In the genomic region with DNA sequence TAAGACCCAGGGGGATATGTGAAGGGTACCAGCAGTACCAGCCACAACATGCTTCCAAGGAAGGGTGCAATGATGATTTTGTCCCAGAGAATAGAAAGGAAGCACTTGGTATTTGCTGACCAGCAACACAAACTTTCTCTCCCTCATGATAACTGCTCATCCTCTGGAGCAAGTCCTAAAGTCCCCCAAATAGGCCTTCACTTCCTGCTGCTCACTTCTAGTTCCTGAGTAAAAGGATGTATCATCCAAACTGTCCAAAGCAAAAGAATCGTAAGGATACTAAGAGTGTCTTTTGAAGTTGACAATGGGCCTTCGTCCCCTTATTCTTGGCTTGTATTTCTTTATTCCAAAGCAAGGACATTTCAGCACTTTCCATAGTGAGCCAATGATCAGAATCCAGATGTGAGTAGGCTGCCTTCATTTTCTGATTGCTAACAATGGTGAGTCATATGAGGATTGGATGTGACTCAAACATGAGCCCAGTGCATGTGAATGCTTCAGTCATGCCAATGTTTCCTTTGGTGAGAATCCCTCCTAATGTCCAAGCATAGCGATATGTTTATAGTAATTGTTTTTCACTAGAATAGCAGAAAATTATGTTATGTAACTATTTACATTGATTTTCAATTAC, we compare ENCODE assay signal across 13 cellular contexts.
A peak's percentile ranks its signal among the peaks of the same experiment; 100 is the strongest.
DNase-seq lines count a peak whose midpoint lies in the region; ATAC-seq, FAIRE-seq and TF ChIP-seq lines count a peak whose summit lies in the region.
"Had no signal": no experiment of that assay in that cellular context is flagged by ENCODE, and none has a peak within 500 bp of the region (broad histone marks: within the 10 kb centered on the region; RNA-seq: fewer than 3 reads in every experiment).

No MANE protein-coding gene starts in this region.

- H3K79me2 ChIP-seq in ACC112 (ENCODE audit: control insufficient read depth, insufficient read depth, low read length, unreplicated experiment): no peaks in the 10 kb centered on the region
- no peaks in the 10 kb centered on the region for H3K79me2 ChIP-seq in endothelial cell of umbilical vein (ENCODE audit: control insufficient read depth, insufficient read depth, low read length)
- no peaks in the 10 kb centered on the region for H3K79me2 ChIP-seq in HepG2 (ENCODE audit: insufficient read depth, low read length)

- H3K9ac ChIP-seq in endothelial cell of umbilical vein (replicated peaks; ENCODE audit: extremely low read depth, insufficient read depth, low read length) (no peak overlapping the region), mesenchymal stem cell (ENCODE audit: low read length) (peak overlapping the region; percentile 62), HepG2 (ENCODE audit: insufficient read depth, low read depth, low read length) (no peak overlapping the region)
- H3K9ac ChIP-seq: KMS-11 had no signal

- in situ Hi-C loops in HepG2 (cut with HindIII; ENCODE audit: extremely low pct_ligation_motif_present, low pct_unique_long_range_greater_than_20kb): no loop called here

- FAIRE-seq in endothelial cell of umbilical vein (lab: Jason Lieb, UNC) (no peak), HepG2 (lab: Jason Lieb, UNC) (no peak)

- H3K18ac ChIP-seq in mesenchymal stem cell (ENCODE audit: low read depth in 1 of 2, low read length in 2 of 2): no peak overlapping the region

- H4K20me1 ChIP-seq in endothelial cell of umbilical vein (replicated peaks; ENCODE audit: control insufficient read depth, extremely low read depth, insufficient read depth, low read length): no peaks in the 10 kb centered on the region
- no peaks in the 10 kb centered on the region for H4K20me1 ChIP-seq in HepG2 (ENCODE audit: insufficient read depth, low read length)

- 89% methylated on average over 2 of the region's 3 CpGs for WGBS in mesenchymal stem cell
- WGBS in HepG2 (ENCODE audit: low lambda C conversion rate): 46% methylated on average over 3 of the region's 3 CpGs

- no peak overlapping the region for H2AK5ac ChIP-seq in mesenchymal stem cell (ENCODE audit: low read length, severe bottlenecking)

- H3K4me3 ChIP-seq in ACC112 (ENCODE audit: low read depth, low read length) (no peak overlapping the region), endothelial cell of umbilical vein (replicated peaks in 1 of 3; ENCODE audit: insufficient read depth in 1 of 3, low read depth in 1 of 3, low read length in 3 of 3) (no peak overlapping the region), mesenchymal stem cell (ENCODE audit: insufficient read depth in 1 of 2, low read depth in 1 of 2, low read length in 2 of 2) (no peak overlapping the region), HepG2 (replicated peaks in 1 of 3; ENCODE audit: insufficient read depth in 1 of 3, low read depth in 2 of 3, low read length in 3 of 3) (no peak overlapping the region)

- TF ChIP-seq RAD21 in HepG2 (CRISPR knock-in tag; IDR thresholded peaks at IDR 0.05): no peak

- no peaks in the 10 kb centered on the region for H3K9me1 ChIP-seq in endothelial cell of umbilical vein (replicated peaks; ENCODE audit: control insufficient read depth, extremely low read depth, insufficient read depth, low read length)

- intact Hi-C loops in endothelial cell of umbilical vein (cut with micrococcal nuclease) (no loop called here), HepG2 (cut with micrococcal nuclease; ENCODE audit: unreplicated experiment) (loop anchor here (5.0 kb wide), 1 partner anchor 1430 kb away; no protein-coding TSS in a partner anchor)

- CTCF ChIA-PET in endothelial cell of umbilical vein (lab: Charles Lee) (no interaction called here), HepG2 (lab: Yijun Ruan, JAX; ENCODE audit: low intra/inter-chr PET ratio, low total read pairs) (no interaction called here)

- H3K36me3 ChIP-seq in ACC112 (ENCODE audit: insufficient read depth, low read length): no peaks in the 10 kb centered on the region
- no peaks in the 10 kb centered on the region for H3K36me3 ChIP-seq in endothelial cell of umbilical vein (ENCODE audit: control insufficient read depth in 2 of 2, extremely low read depth in 1 of 2, insufficient read depth in 2 of 2, low read length in 2 of 2)
- H3K36me3 ChIP-seq in mesenchymal stem cell (ENCODE audit: control insufficient read depth in 1 of 2, insufficient read depth in 2 of 2, low read depth in 1 of 2, low read length in 2 of 2): no peaks in the 10 kb centered on the region
- H3K36me3 ChIP-seq in HepG2 (replicated peaks in 1 of 2; ENCODE audit: control insufficient read depth in 1 of 2, insufficient read depth in 2 of 2, low read length in 2 of 2): no peaks in the 10 kb centered on the region

- H2BK5ac ChIP-seq in mesenchymal stem cell (ENCODE audit: low read depth, low read length, poor library complexity, severe bottlenecking): no peak overlapping the region

- H2BK120ac ChIP-seq in mesenchymal stem cell (ENCODE audit: low read depth, low read length): no peak overlapping the region

- no TSS peak for BruUV-seq in endothelial cell of umbilical vein (replicated peaks; lab: Mats Ljungman, UMichigan)
- BruUV-seq in HepG2 (replicated peaks; lab: Mats Ljungman, UMichigan): no TSS peak

- H3K4me2 ChIP-seq in endothelial cell of umbilical vein (ENCODE audit: insufficient read depth, low read length) (no peak overlapping the region), mesenchymal stem cell (ENCODE audit: low read length, poor library complexity, severe bottlenecking) (no peak overlapping the region), HepG2 (ENCODE audit: low read depth, low read length) (no peak overlapping the region)
- H3K4me2 ChIP-seq: KMS-11 had no signal

- no peak overlapping the region for H2BK15ac ChIP-seq in mesenchymal stem cell (ENCODE audit: low read depth, poor library complexity, severe bottlenecking)

- H3K27me3 ChIP-seq in ACC112 (ENCODE audit: insufficient read depth, low read length) (no peaks in the 10 kb centered on the region), endothelial cell of umbilical vein (ENCODE audit: control insufficient read depth in 2 of 2, insufficient read depth in 2 of 2, low read length in 2 of 2) (no peaks in the 10 kb centered on the region), mesenchymal stem cell (ENCODE audit: control insufficient read depth in 1 of 2, insufficient read depth in 1 of 2, low read length in 2 of 2) (no peaks in the 10 kb centered on the region), HepG2 (ENCODE audit: control insufficient read depth in 1 of 2, insufficient read depth in 2 of 2, low read length in 2 of 2) (no peaks in the 10 kb centered on the region; a peak in 1 of 5 replicates)

- H3K14ac ChIP-seq in mesenchymal stem cell (ENCODE audit: low read length in 2 of 2): no peak overlapping the region

- H3K23ac ChIP-seq in mesenchymal stem cell (ENCODE audit: low read length in 2 of 2): no peak overlapping the region

- no peak for TF ChIP-seq CTCF in endothelial cell of umbilical vein (IDR thresholded peaks at IDR 0.05; ENCODE audit: extremely low read depth in 1 of 2, insufficient read depth in 1 of 2, low read depth in 1 of 2, low read length in 2 of 2)
- TF ChIP-seq CTCF in HepG2 (CRISPR knock-in tag; IDR thresholded peaks at IDR 0.05): no peak

- H2BK12ac ChIP-seq in mesenchymal stem cell (ENCODE audit: low read length in 2 of 2): no peak overlapping the region

- DNase-seq in HT1080 (ENCODE audit: low read depth) (peak; percentile 72), endothelial cell of umbilical vein (ENCODE audit: low read depth, low spot score) (peak; percentile 7), mesenchymal stem cell (peak; percentile 78), HepG2 (ENCODE audit: low spot score) (no peak), HUDEP-2 (lab: John Stamatoyannopoulos, UW; ENCODE audit: unreplicated experiment in 76 of 76) (no peak), NCI-H1436 treated with DMSO at 0.1 percent for 48 hours (lab: John Stamatoyannopoulos, UW) (no peak)
- DNase-seq: activated CD4-positive, alpha-beta memory T cell treated with anti-CD3 and anti-CD28 coated beads, Interleukin-2, amount 10 ng/mL, durations not matched to agents 7 days and 5 days; activated naive CD8-positive, alpha-beta T cell treated with anti-CD3 and anti-CD28 coated beads, Interleukin-2, amount 50 U/mL, for 24 hours; CD4-positive, CD25-positive, alpha-beta regulatory T cell had no signal

- dilution Hi-C loops in endothelial cell of umbilical vein (cut with MboI; ENCODE audit: extremely low pct_ligation_motif_present, low sequenced_read_pairs): no loop called here

- peaks cover 24% of the 10 kb centered on the region for H3K4me1 ChIP-seq in ACC112 (ENCODE audit: control insufficient read depth, insufficient read depth, low read length, unreplicated experiment)
- no peaks in the 10 kb centered on the region for H3K4me1 ChIP-seq in endothelial cell of umbilical vein (ENCODE audit: control insufficient read depth, extremely low read depth, insufficient read depth, low read length)
- H3K4me1 ChIP-seq in mesenchymal stem cell (ENCODE audit: control insufficient read depth, insufficient read depth, low read depth, low read length): no peaks in the 10 kb centered on the region
- no peaks in the 10 kb centered on the region for H3K4me1 ChIP-seq in HepG2 (ENCODE audit: insufficient read depth, low read length)

- H4K91ac ChIP-seq in mesenchymal stem cell (ENCODE audit: low read length): no peak overlapping the region

- TF ChIP-seq EP300 in HepG2 (IDR thresholded peaks at IDR 0.05; ENCODE audit: low read depth in 2 of 2, low read length in 2 of 2): no peak
- no peak for TF ChIP-seq EP300 in HepG2 (CRISPR knock-in tag; IDR thresholded peaks at IDR 0.05; ENCODE audit: borderline replicate concordance)

- ATAC-seq in GM18909 (IDR thresholded peaks at IDR 0.05; ENCODE audit: poor library complexity, unreplicated experiment) (no peak), HepG2 (no peak)
- ATAC-seq: activated naive CD8-positive, alpha-beta T cell treated with anti-CD3 and anti-CD28 coated beads, Interleukin-2, amount 50 U/mL, for 24 hours had no signal

- POLR2A ChIA-PET in endothelial cell of umbilical vein (lab: Charles Lee): no interaction called here
- POLR2A ChIA-PET in HepG2 (lab: Yijun Ruan, JAX): no interaction called here

- no peaks in the 10 kb centered on the region for H3K9me3 ChIP-seq in endothelial cell of umbilical vein (replicated peaks; ENCODE audit: control insufficient read depth, insufficient read depth, low read length)
- no peaks in the 10 kb centered on the region for H3K9me3 ChIP-seq in mesenchymal stem cell (ENCODE audit: control insufficient read depth, low read length)
- no peaks in the 10 kb centered on the region for H3K9me3 ChIP-seq in HepG2 (ENCODE audit: low read length)

- TF ChIP-seq POLR2A in endothelial cell of umbilical vein (IDR thresholded peaks at IDR 0.05; ENCODE audit: low read depth, low read length) (no peak), HepG2 (IDR thresholded peaks at IDR 0.05; ENCODE audit: insufficient read depth in 1 of 2, low read depth in 2 of 2, low read length in 2 of 2) (no peak)

- H3K79me1 ChIP-seq in mesenchymal stem cell (replicated peaks; ENCODE audit: low read length, poor library complexity, severe bottlenecking): no peaks in the 10 kb centered on the region

- H2AFZ ChIP-seq in ACC112 (ENCODE audit: low read length, unreplicated experiment) (peak overlapping the region; percentile 33), endothelial cell of umbilical vein (ENCODE audit: low read depth, low read length) (no peak overlapping the region), mesenchymal stem cell (ENCODE audit: low read depth, low read length) (no peak overlapping the region), HepG2 (ENCODE audit: low read length) (no peak overlapping the region)

- peak overlapping the region; percentile 54 for H3K27ac ChIP-seq in ACC112 (ENCODE audit: low read depth, low read length)
- no peak overlapping the region for H3K27ac ChIP-seq in endothelial cell of umbilical vein (ENCODE audit: insufficient read depth, low read depth, low read length)
- H3K27ac ChIP-seq in mesenchymal stem cell (ENCODE audit: low read length, poor library complexity, severe bottlenecking): no peak overlapping the region
- no peak overlapping the region for H3K27ac ChIP-seq in HepG2 (ENCODE audit: extremely low read length, insufficient read depth, low read length)
- H3K27ac ChIP-seq: epithelial cell of prostate, KMS-11 had no signal

- no peak overlapping the region for H3K4ac ChIP-seq in mesenchymal stem cell (ENCODE audit: low read depth in 1 of 2, low read length in 2 of 2)

- H4K8ac ChIP-seq in mesenchymal stem cell (ENCODE audit: low read length): no peak overlapping the region

Comparison
In these comparisons a context has a peak if more than half of its experiments do, and no peak if none do; other contexts are left out.
1. DNase-seq: peak in HT1080 (single experiment), endothelial cell of umbilical vein (single experiment) and mesenchymal stem cell (single experiment); none in HepG2 (single experiment), HUDEP-2 (0 of 76) and NCI-H1436 treated with DMSO at 0.1 percent for 48 hours (single experiment).